ENCODE assay signal across 8 cellular contexts in the genomic region with DNA sequence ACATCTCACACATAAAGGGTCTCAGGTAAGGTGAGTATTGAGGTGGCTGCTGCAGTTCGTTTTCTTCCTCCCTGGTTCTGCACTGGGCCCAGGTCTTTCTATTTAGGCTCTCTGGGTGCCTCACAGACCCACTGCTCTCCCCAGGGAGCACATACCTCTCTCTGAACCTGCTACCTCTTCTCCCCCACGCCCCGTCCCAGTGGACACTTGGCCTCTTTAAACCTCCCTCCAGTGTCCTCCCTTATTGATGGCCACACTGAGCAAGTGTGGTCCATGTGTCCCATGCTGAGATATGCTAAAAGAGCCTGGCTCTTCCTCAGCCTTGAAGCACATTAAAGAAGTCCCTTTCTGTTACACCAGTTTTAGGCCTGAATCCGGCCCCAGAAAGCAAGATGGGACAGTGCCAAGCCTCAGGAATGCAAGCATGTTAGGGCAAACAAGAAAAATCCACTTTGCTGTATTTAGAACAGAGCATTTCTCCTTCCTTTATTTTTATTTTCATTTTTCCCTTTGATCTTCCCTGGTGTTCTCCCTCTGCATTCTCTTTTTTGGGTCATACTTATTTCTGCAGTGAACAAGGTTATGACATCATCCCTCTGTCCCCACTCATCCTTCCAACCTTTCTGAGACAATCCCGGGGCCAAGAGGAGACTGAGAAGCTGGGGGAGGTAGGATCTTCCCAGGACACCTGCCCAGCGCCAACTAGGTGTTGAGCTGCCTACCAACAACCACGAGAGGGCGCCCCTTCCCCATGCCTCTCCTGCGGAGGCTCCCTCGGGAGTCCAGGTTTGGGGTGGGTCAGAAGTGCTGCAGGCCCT. TPM values are rescaled to one million over a fixed set of nuclear protein-coding genes. Genes with fewer than 3 reads are reported as not detected.
DNase-seq lines count a peak whose midpoint lies in the region; ATAC-seq and TF ChIP-seq lines count a peak whose summit lies in the region.

No MANE protein-coding gene starts in this region.

- H3K36me3 Mint-ChIP-seq in activated CD4-positive, alpha-beta T cell treated with anti-CD3 and anti-CD28 coated beads, Interleukin-2, amount 10 ng/mL, durations not matched to agents 24 days and 14 days (ENCODE audit: low read depth) = peaks cover 3% of the 10 kb centered on the region
- no peaks in the 10 kb centered on the region for H3K36me3 Mint-ChIP-seq in dendritic cell treated with granulocyte-macrophage colony-stimulating factor and Interleukin-4, amounts not matched to agents 40 ng/mL and 50 ng/mL, for 4 days (ENCODE audit: low read depth)

- intact Hi-C loops in activated CD4-positive, alpha-beta T cell treated with anti-CD3 and anti-CD28 coated beads, Interleukin-2, amount 10 ng/mL, durations not matched to agents 24 days and 14 days (cut with micrococcal nuclease) = loop anchor here (1.0 to 5.0 kb wide), 5 partner anchors 8 to 535 kb away; partner anchors contain the start of gene DDX20
- intact Hi-C loops in dendritic cell treated with granulocyte-macrophage colony-stimulating factor and Interleukin-4, amounts not matched to agents 40 ng/mL and 50 ng/mL, for 4 days (cut with micrococcal nuclease) = loop anchor here (1.0 to 10.0 kb wide), 2 partner anchors 177 to 542 kb away; no protein-coding TSS in a partner anchor
- intact Hi-C loops in lower leg skin (cut with DNase I; ENCODE audit: low total_unique reads) = loop anchor here (5.0 kb wide), 1 partner anchor 180 kb away; no protein-coding TSS in a partner anchor

- peak overlapping the region; percentile 92 for H3K27ac Mint-ChIP-seq in activated CD4-positive, alpha-beta T cell treated with anti-CD3 and anti-CD28 coated beads, Interleukin-2, amount 10 ng/mL, durations not matched to agents 24 days and 14 days
- peak overlapping the region; percentile 51 for H3K27ac Mint-ChIP-seq in dendritic cell treated with granulocyte-macrophage colony-stimulating factor and Interleukin-4, amounts not matched to agents 40 ng/mL and 50 ng/mL, for 4 days

- H3K9me3 Mint-ChIP-seq in activated CD4-positive, alpha-beta T cell treated with anti-CD3 and anti-CD28 coated beads, Interleukin-2, amount 10 ng/mL, durations not matched to agents 24 days and 14 days = no peaks in the 10 kb centered on the region
- H3K9me3 Mint-ChIP-seq in dendritic cell treated with granulocyte-macrophage colony-stimulating factor and Interleukin-4, amounts not matched to agents 40 ng/mL and 50 ng/mL, for 4 days = no peaks in the 10 kb centered on the region

- H3K4me1 Mint-ChIP-seq in activated CD4-positive, alpha-beta T cell treated with anti-CD3 and anti-CD28 coated beads, Interleukin-2, amount 10 ng/mL, durations not matched to agents 24 days and 14 days = peaks cover 83% of the 10 kb centered on the region
- H3K4me1 Mint-ChIP-seq in dendritic cell treated with granulocyte-macrophage colony-stimulating factor and Interleukin-4, amounts not matched to agents 40 ng/mL and 50 ng/mL, for 4 days (ENCODE audit: low read depth) = peaks cover 67% of the 10 kb centered on the region

- DNase-seq in GM10248 (ENCODE audit: extremely low spot score) = peak; percentile 68
- peak; percentile 42 for DNase-seq in NCI-H345 treated with DMSO at 0.1 percent for 48 hours (lab: John Stamatoyannopoulos, UW; ENCODE audit: unreplicated experiment)
- DNase-seq in activated CD4-positive, alpha-beta T cell treated with anti-CD3 and anti-CD28 coated beads, Interleukin-2, amount 10 ng/mL, durations not matched to agents 24 days and 14 days = peak; percentile 94
- DNase-seq in lower leg skin (ENCODE audit: low spot score in 2 of 2) = peak; percentile 49 to 95
- DNase-seq in stimulated activated CD8-positive, alpha-beta memory T cell treated with anti-CD3 and anti-CD28 coated beads, Interleukin-12 subunit alpha, Interleukin-12 subunit beta, amount 100 ng/mL, for 24 hours (ENCODE audit: extremely low read depth) = peak; percentile 39

- H3K4me3 Mint-ChIP-seq in activated CD4-positive, alpha-beta T cell treated with anti-CD3 and anti-CD28 coated beads, Interleukin-2, amount 10 ng/mL, durations not matched to agents 24 days and 14 days = peak overlapping the region; percentile 71
- H3K4me3 Mint-ChIP-seq in dendritic cell treated with granulocyte-macrophage colony-stimulating factor and Interleukin-4, amounts not matched to agents 40 ng/mL and 50 ng/mL, for 4 days = peak overlapping the region; percentile 26

- no peaks in the 10 kb centered on the region for H3K27me3 Mint-ChIP-seq in activated CD4-positive, alpha-beta T cell treated with anti-CD3 and anti-CD28 coated beads, Interleukin-2, amount 10 ng/mL, durations not matched to agents 24 days and 14 days
- H3K27me3 Mint-ChIP-seq in dendritic cell treated with granulocyte-macrophage colony-stimulating factor and Interleukin-4, amounts not matched to agents 40 ng/mL and 50 ng/mL, for 4 days = peaks cover 2% of the 10 kb centered on the region

- TF ChIP-seq CTCF in GM10248 (IDR thresholded peaks at IDR 0.05; ENCODE audit: control extremely low read depth, extremely low read depth, low read depth, missing control alignments) (peak; percentile 82), lower leg skin (IDR thresholded peaks at IDR 0.05) (peak in 1 of 3 donors; percentile 92)

- TF ChIP-seq POLR2A in lower leg skin (IDR thresholded peaks at IDR 0.05) = no peak

- whole genome bisulfite sequencing in lower leg skin, 2 donors = 27 to 39% methylated on average over 6 to 10 of the region's 10 CpGs

- POLR2A ChIA-PET in GM10248 (lab: Yijun Ruan, JAX) = interaction anchor here (0.8 to 1.9 kb wide), 2 partner anchors 19 to 23 kb away, joined by 4 to 7 read pairs; no protein-coding TSS in a partner anchor

- H3K4me3 ChIP-seq in lower leg skin (ENCODE audit: low read depth, poor library complexity, severe bottlenecking) = no peak overlapping the region

- ATAC-seq in HG02981 (IDR thresholded peaks at IDR 0.05; ENCODE audit: unreplicated experiment) (peak; percentile 24), HG02623 (IDR thresholded peaks at IDR 0.05; ENCODE audit: unreplicated experiment) (no peak)

- CTCF ChIA-PET in GM10248 (lab: Yijun Ruan, JAX) = interaction anchor here (0.7 to 11.1 kb wide), 31 partner anchors 8 to 545 kb away, joined by 3 to 158 read pairs (median 5); partner anchors contain the start of gene DENND2D

RNA-seq across cellular contexts. Expression of gene CHI3L2, which starts 5.0 kb away (rescaled TPM):
- 2.3 and 3.9 TPM in 2 replicates for total RNA-seq in activated CD4-positive, alpha-beta T cell treated with anti-CD3 and anti-CD28 coated beads, Interleukin-2, amount 10 ng/mL, durations not matched to agents 24 days and 14 days
- 10 to 100 TPM in 1 of 4 donors, 1 to 10 TPM in 2, not detected in 1; 2.2 to 15.8 (median 5.5) TPM for total RNA-seq in lower leg skin

RNA-seq across cellular contexts. Expression of gene DENND2D, which starts 22.1 kb away (rescaled TPM):
- 175 and 180 TPM in 2 replicates for total RNA-seq in activated CD4-positive, alpha-beta T cell treated with anti-CD3 and anti-CD28 coated beads, Interleukin-2, amount 10 ng/mL, durations not matched to agents 24 days and 14 days
- total RNA-seq in lower leg skin = 10 to 100 TPM; 26.7 to 48.9 (median 33.6) TPM

Comparison
In these comparisons a context has a peak if more than half of its experiments do, and no peak if none do; other contexts are left out.
1. DNase-seq: peak in every context shown above with its lines; median percentile 94 in activated CD4-positive, alpha-beta T cell treated with anti-CD3 and anti-CD28 coated beads, Interleukin-2, amount 10 ng/mL, durations not matched to agents 24 days and 14 days; 72 in lower leg skin; 68 in GM10248; 42 in NCI-H345 treated with DMSO at 0.1 percent for 48 hours; 39 in stimulated activated CD8-positive, alpha-beta memory T cell treated with anti-CD3 and anti-CD28 coated beads, Interleukin-12 subunit alpha, Interleukin-12 subunit beta, amount 100 ng/mL, for 24 hours.